11 cellular contexts compared by ENCODE assay signal in genomic region chr5:72133212-72133990, GRCh38. TPM values are rescaled to one million over a fixed set of nuclear protein-coding genes. Genes with fewer than 3 reads are reported as not detected.
A peak's percentile ranks its signal among the peaks of the same experiment; 100 is the strongest.
DNase-seq lines count a peak whose midpoint lies in the region; ATAC-seq and TF ChIP-seq lines count a peak whose summit lies in the region.
"Had no signal": no experiment of that assay in that cellular context is flagged by ENCODE, and none has a peak within 500 bp of the region (broad histone marks: within the 10 kb centered on the region; RNA-seq: fewer than 3 reads in every experiment).

No MANE protein-coding gene starts in this region.

- TF ChIP-seq CTCF in gastroesophageal sphincter (IDR thresholded peaks at IDR 0.05): no peak
- no peak for TF ChIP-seq CTCF in suprapubic skin (IDR thresholded peaks at IDR 0.05)

- H3K4me1 ChIP-seq in gastroesophageal sphincter: peaks cover 3 to 97% (median 19%) of the 10 kb centered on the region in 3 donors
- peaks cover 12% of the 10 kb centered on the region for H3K4me1 ChIP-seq in suprapubic skin

- H3K27me3 ChIP-seq in gastroesophageal sphincter (no peaks in the 10 kb centered on the region), suprapubic skin (no peaks in the 10 kb centered on the region)
- H3K27me3 ChIP-seq: heart left ventricle had no signal

- no peak for TF ChIP-seq POLR2A in gastroesophageal sphincter (IDR thresholded peaks at IDR 0.05)
- TF ChIP-seq POLR2A in suprapubic skin (IDR thresholded peaks at IDR 0.05): no peak

- DNase-seq in HPDE6-E6E7 (ENCODE audit: extremely low spot score) (peak; percentile 36), amniotic epithelial cell (ENCODE audit: low read depth) (peak; percentile 53), suprapubic skin (ENCODE audit: low spot score in 2 of 2) (no peak), GF-D8 (lab: John Stamatoyannopoulos, UW) (no peak), OCI-M2 (lab: John Stamatoyannopoulos, UW; ENCODE audit: unreplicated experiment) (no peak), NCI-H446 treated with DMSO at 0.1 percent for 48 hours (lab: John Stamatoyannopoulos, UW) (no peak)
- DNase-seq: heart left ventricle, left ventricle myocardium superior, natural killer cell had no signal

- H3K9me3 ChIP-seq in gastroesophageal sphincter: no peaks in the 10 kb centered on the region
- no peaks in the 10 kb centered on the region for H3K9me3 ChIP-seq in suprapubic skin
- H3K9me3 ChIP-seq: heart left ventricle had no signal

- H3K27ac ChIP-seq in gastroesophageal sphincter: peak overlapping the region in 3 of 4 donors; percentile 1 to 62 (median 40)
- no peak overlapping the region for H3K27ac ChIP-seq in suprapubic skin

- 89 to 100% methylated on average over 1 to 4 of the region's 4 CpGs for WGBS in gastroesophageal sphincter (ENCODE audit: low coverage in 1 of 2), 2 donors
- 93% methylated on average over 4 of the region's 4 CpGs for WGBS in suprapubic skin

- H3K4me3 ChIP-seq in gastroesophageal sphincter (no peak overlapping the region), suprapubic skin (no peak overlapping the region)
- H3K4me3 ChIP-seq: heart left ventricle, skin epidermis had no signal

- TF ChIP-seq EP300 in gastroesophageal sphincter (IDR thresholded peaks at IDR 0.05) (no peak), suprapubic skin (IDR thresholded peaks at IDR 0.05) (no peak)

- ATAC-seq in gastroesophageal sphincter: no peak
- ATAC-seq: natural killer cell had no signal

- H3K36me3 ChIP-seq in gastroesophageal sphincter (no peaks in the 10 kb centered on the region), suprapubic skin (no peaks in the 10 kb centered on the region)
- H3K36me3 ChIP-seq: heart left ventricle had no signal

RNA-seq across cellular contexts. Expression of gene MAP1B, which starts 26.1 kb away (rescaled TPM):
- 1,000 to 10,000 TPM in 1 of 4 donors, 100 to 1,000 TPM in 3; 601 to 1,344 (median 738) TPM for total RNA-seq in gastroesophageal sphincter
- total RNA-seq in suprapubic skin: 100 to 1,000 TPM in 1 of 4 donors, 10 to 100 TPM in 3; 38.1 to 172 (median 67.5) TPM

Comparison
In these comparisons a context has a peak if more than half of its experiments do, and no peak if none do; other contexts are left out.
1. DNase-seq: peak in HPDE6-E6E7 (single experiment) and amniotic epithelial cell (single experiment); none in suprapubic skin (0 of 2), GF-D8 (single experiment), OCI-M2 (single experiment) and NCI-H446 treated with DMSO at 0.1 percent for 48 hours (single experiment).